In genomic region chr15:34583399-34584320, GRCh38 we compare ENCODE assay signal across 1 cellular context.
TF ChIP-seq lines count a peak whose summit lies in the region.

A gene with protein sequence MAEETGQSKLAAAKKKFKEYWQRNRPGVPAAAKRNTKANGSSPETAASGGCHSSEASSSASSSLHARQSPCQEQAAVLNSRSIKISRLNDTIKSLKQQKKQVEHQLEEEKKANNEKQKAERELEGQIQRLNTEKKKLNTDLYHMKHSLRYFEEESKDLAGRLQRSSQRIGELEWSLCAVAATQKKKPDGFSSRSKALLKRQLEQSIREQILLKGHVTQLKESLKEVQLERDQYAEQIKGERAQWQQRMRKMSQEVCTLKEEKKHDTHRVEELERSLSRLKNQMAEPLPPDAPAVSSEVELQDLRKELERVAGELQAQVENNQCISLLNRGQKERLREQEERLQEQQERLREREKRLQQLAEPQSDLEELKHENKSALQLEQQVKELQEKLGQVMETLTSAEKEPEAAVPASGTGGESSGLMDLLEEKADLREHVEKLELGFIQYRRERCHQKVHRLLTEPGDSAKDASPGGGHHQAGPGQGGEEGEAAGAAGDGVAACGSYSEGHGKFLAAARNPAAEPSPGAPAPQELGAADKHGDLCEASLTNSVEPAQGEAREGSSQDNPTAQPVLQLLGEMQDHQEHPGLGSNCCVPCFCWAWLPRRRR (minus strand): TSS chr15:34583651. CDS start chr15:34535912, 47,739 bp downstream.

TF ChIP-seq in HepG2, 621 proteins besides CTCF, POLR2A, EP300 and RAD21 (continued from another document and continues in another):
- TF ChIP-seq, protein P1, sequence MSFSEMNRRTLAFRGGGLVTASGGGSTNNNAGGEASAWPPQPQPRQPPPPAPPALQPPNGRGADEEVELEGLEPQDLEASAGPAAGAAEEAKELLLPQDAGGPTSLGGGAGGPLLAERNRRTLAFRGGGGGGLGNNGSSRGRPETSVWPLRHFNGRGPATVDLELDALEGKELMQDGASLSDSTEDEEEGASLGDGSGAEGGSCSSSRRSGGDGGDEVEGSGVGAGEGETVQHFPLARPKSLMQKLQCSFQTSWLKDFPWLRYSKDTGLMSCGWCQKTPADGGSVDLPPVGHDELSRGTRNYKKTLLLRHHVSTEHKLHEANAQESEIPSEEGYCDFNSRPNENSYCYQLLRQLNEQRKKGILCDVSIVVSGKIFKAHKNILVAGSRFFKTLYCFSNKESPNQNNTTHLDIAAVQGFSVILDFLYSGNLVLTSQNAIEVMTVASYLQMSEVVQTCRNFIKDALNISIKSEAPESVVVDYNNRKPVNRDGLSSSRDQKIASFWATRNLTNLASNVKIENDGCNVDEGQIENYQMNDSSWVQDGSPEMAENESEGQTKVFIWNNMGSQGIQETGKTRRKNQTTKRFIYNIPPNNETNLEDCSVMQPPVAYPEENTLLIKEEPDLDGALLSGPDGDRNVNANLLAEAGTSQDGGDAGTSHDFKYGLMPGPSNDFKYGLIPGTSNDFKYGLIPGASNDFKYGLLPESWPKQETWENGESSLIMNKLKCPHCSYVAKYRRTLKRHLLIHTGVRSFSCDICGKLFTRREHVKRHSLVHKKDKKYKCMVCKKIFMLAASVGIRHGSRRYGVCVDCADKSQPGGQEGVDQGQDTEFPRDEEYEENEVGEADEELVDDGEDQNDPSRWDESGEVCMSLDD (CRISPR knock-in tag; IDR thresholded peaks at IDR 0.05; ENCODE audit: borderline replicate concordance), result peak; percentile 84
- TF ChIP-seq KDM3A (CRISPR knock-in tag; IDR thresholded peaks at IDR 0.05; ENCODE audit: low read depth) (no peak), ATF1 (CRISPR knock-in tag; IDR thresholded peaks at IDR 0.05) (no peak), RFX5 (IDR thresholded peaks at IDR 0.05; ENCODE audit: low read depth, low read length) (no peak), TBX2 (CRISPR knock-in tag; IDR thresholded peaks at IDR 0.05; ENCODE audit: borderline replicate concordance) (no peak; the same call in 1 of the 2 replicates), ZBTB39 (CRISPR knock-in tag; IDR thresholded peaks at IDR 0.05) (0 out of 2 replicates have a peak, but pooled peaks have one; percentile 40), MTF2 (CRISPR knock-in tag; IDR thresholded peaks at IDR 0.05; ENCODE audit: borderline replicate concordance) (no peak), ZNF619 (CRISPR knock-in tag; IDR thresholded peaks at IDR 0.05) (no peak), SMARCE1 (IDR thresholded peaks at IDR 0.05; ENCODE audit: borderline replicate concordance) (no peak), SMARCC2 (IDR thresholded peaks at IDR 0.05) (no peak), ETV6 (CRISPR knock-in tag; conservative IDR thresholded peaks at IDR 0.05) (no peak), DMAP1 (CRISPR knock-in tag; IDR thresholded peaks at IDR 0.05) (no peak), HNRNPUL1 (IDR thresholded peaks at IDR 0.05; ENCODE audit: low read depth, low read length) (no peak), ZBTB20 (CRISPR knock-in tag; IDR thresholded peaks at IDR 0.05; ENCODE audit: borderline replicate concordance, low read depth) (no peak), NONO (IDR thresholded peaks at IDR 0.05) (no peak), NONO (CRISPR knock-in tag; conservative IDR thresholded peaks at IDR 0.05) (no peak; the same call in none of the 2 replicates), ETV5 (CRISPR knock-in tag; IDR thresholded peaks at IDR 0.05; ENCODE audit: borderline replicate concordance) (peak; percentile 69; the same call in 1 of the 2 replicates), ELK4 (CRISPR knock-in tag; IDR thresholded peaks at IDR 0.05; ENCODE audit: borderline replicate concordance) (no peak), ATF3 (CRISPR knock-in tag; IDR thresholded peaks at IDR 0.05) (no peak; the same call in 1 of the 2 replicates), ZNF362 (CRISPR knock-in tag; IDR thresholded peaks at IDR 0.05; ENCODE audit: borderline replicate concordance) (no peak), KLF12 (CRISPR knock-in tag; IDR thresholded peaks at IDR 0.05; ENCODE audit: borderline replicate concordance) (no peak), PAX8 (CRISPR knock-in tag; IDR thresholded peaks at IDR 0.05; ENCODE audit: borderline replicate concordance) (no peak), ZFP62 (CRISPR knock-in tag; IDR thresholded peaks at IDR 0.05) (no peak), FOXP1 (IDR thresholded peaks at IDR 0.05) (no peak), FOXP1 (CRISPR knock-in tag; IDR thresholded peaks at IDR 0.05) (no peak), TMF1 (CRISPR knock-in tag; IDR thresholded peaks at IDR 0.05; ENCODE audit: low read depth) (no peak), BRD4 (CRISPR knock-in tag; IDR thresholded peaks at IDR 0.05) (peak; percentile 47; the same call in 1 of the 2 replicates), ZNF563 (CRISPR knock-in tag; IDR thresholded peaks at IDR 0.05) (peak; percentile 69; the same call in 1 of the 2 replicates), KDM6A (CRISPR knock-in tag; IDR thresholded peaks at IDR 0.05; ENCODE audit: low read depth) (no peak), ZNF337 (CRISPR knock-in tag; IDR thresholded peaks at IDR 0.05; ENCODE audit: borderline replicate concordance, low read depth) (0 out of 2 replicates have a peak, but pooled peaks have one; percentile 33), ZNF280B (CRISPR knock-in tag; IDR thresholded peaks at IDR 0.05; ENCODE audit: borderline replicate concordance) (no peak), NR2F6 (IDR thresholded peaks at IDR 0.05) (no peak), NR2F6 (CRISPR knock-in tag; IDR thresholded peaks at IDR 0.05) (0 out of 2 replicates have a peak, but pooled peaks have one; percentile 25), CBFB (CRISPR knock-in tag; IDR thresholded peaks at IDR 0.05) (no peak; the same call in 1 of the 2 replicates), GATAD2A (CRISPR knock-in tag; IDR thresholded peaks at IDR 0.05) (no peak), ZKSCAN5 (CRISPR knock-in tag; IDR thresholded peaks at IDR 0.05) (no peak), ZBTB7A (CRISPR knock-in tag; IDR thresholded peaks at IDR 0.05) (0 out of 2 replicates have a peak, but pooled peaks have one; percentile 46), MIXL1 (CRISPR knock-in tag; IDR thresholded peaks at IDR 0.05) (peak; percentile 67), FOXM1 (CRISPR knock-in tag; IDR thresholded peaks at IDR 0.05) (no peak)
- TF ChIP-seq, protein P2, sequence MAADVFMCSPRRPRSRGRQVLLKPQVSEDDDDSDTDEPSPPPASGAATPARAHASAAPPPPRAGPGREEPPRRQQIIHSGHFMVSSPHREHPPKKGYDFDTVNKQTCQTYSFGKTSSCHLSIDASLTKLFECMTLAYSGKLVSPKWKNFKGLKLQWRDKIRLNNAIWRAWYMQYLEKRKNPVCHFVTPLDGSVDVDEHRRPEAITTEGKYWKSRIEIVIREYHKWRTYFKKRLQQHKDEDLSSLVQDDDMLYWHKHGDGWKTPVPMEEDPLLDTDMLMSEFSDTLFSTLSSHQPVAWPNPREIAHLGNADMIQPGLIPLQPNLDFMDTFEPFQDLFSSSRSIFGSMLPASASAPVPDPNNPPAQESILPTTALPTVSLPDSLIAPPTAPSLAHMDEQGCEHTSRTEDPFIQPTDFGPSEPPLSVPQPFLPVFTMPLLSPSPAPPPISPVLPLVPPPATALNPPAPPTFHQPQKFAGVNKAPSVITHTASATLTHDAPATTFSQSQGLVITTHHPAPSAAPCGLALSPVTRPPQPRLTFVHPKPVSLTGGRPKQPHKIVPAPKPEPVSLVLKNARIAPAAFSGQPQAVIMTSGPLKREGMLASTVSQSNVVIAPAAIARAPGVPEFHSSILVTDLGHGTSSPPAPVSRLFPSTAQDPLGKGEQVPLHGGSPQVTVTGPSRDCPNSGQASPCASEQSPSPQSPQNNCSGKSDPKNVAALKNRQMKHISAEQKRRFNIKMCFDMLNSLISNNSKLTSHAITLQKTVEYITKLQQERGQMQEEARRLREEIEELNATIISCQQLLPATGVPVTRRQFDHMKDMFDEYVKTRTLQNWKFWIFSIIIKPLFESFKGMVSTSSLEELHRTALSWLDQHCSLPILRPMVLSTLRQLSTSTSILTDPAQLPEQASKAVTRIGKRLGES (CRISPR knock-in tag; IDR thresholded peaks at IDR 0.05; ENCODE audit: borderline replicate concordance), result no peak
- TF ChIP-seq, protein P3, sequence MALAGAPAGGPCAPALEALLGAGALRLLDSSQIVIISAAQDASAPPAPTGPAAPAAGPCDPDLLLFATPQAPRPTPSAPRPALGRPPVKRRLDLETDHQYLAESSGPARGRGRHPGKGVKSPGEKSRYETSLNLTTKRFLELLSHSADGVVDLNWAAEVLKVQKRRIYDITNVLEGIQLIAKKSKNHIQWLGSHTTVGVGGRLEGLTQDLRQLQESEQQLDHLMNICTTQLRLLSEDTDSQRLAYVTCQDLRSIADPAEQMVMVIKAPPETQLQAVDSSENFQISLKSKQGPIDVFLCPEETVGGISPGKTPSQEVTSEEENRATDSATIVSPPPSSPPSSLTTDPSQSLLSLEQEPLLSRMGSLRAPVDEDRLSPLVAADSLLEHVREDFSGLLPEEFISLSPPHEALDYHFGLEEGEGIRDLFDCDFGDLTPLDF (CRISPR knock-in tag; IDR thresholded peaks at IDR 0.05), result 0 out of 2 replicates have a peak, but pooled peaks have one; percentile 20
- TF ChIP-seq, protein P4, sequence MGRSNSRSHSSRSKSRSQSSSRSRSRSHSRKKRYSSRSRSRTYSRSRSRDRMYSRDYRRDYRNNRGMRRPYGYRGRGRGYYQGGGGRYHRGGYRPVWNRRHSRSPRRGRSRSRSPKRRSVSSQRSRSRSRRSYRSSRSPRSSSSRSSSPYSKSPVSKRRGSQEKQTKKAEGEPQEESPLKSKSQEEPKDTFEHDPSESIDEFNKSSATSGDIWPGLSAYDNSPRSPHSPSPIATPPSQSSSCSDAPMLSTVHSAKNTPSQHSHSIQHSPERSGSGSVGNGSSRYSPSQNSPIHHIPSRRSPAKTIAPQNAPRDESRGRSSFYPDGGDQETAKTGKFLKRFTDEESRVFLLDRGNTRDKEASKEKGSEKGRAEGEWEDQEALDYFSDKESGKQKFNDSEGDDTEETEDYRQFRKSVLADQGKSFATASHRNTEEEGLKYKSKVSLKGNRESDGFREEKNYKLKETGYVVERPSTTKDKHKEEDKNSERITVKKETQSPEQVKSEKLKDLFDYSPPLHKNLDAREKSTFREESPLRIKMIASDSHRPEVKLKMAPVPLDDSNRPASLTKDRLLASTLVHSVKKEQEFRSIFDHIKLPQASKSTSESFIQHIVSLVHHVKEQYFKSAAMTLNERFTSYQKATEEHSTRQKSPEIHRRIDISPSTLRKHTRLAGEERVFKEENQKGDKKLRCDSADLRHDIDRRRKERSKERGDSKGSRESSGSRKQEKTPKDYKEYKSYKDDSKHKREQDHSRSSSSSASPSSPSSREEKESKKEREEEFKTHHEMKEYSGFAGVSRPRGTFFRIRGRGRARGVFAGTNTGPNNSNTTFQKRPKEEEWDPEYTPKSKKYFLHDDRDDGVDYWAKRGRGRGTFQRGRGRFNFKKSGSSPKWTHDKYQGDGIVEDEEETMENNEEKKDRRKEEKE (IDR thresholded peaks at IDR 0.05), result no peak
- TF ChIP-seq, protein P5, sequence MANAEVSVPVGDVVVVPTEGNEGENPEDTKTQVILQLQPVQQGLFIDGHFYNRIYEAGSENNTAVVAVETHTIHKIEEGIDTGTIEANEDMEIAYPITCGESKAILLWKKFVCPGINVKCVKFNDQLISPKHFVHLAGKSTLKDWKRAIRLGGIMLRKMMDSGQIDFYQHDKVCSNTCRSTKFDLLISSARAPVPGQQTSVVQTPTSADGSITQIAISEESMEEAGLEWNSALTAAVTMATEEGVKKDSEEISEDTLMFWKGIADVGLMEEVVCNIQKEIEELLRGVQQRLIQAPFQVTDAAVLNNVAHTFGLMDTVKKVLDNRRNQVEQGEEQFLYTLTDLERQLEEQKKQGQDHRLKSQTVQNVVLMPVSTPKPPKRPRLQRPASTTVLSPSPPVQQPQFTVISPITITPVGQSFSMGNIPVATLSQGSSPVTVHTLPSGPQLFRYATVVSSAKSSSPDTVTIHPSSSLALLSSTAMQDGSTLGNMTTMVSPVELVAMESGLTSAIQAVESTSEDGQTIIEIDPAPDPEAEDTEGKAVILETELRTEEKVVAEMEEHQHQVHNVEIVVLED (CRISPR knock-in tag; IDR thresholded peaks at IDR 0.05; ENCODE audit: borderline replicate concordance), result peak; percentile 73
